Comparison of ENCODE assay signal across 31 cellular contexts in genomic region chr2:177108890-177109289, GRCh38.
"Had no signal": no experiment of that assay in that cellular context is flagged by ENCODE, and none has a peak within 500 bp of the region (broad histone marks: within the 10 kb centered on the region; RNA-seq: fewer than 3 reads in every experiment).

No MANE protein-coding gene starts in this region.

- H3K27ac Mint-ChIP-seq: dendritic cell treated with granulocyte-macrophage colony-stimulating factor and Interleukin-4, amounts not matched to agents 40 ng/mL and 50 ng/mL, for 4 days; effector memory CD8-positive, alpha-beta T cell; endodermal cell; immature natural killer cell; mesothelial cell of epicardium; naive thymus-derived CD8-positive, alpha-beta T cell had no signal

- H3K36me3 Mint-ChIP-seq: immature natural killer cell; mesothelial cell of epicardium; naive B cell; naive thymus-derived CD8-positive, alpha-beta T cell had no signal

- H3K9me3 Mint-ChIP-seq: dendritic cell treated with granulocyte-macrophage colony-stimulating factor and Interleukin-4, amounts not matched to agents 40 ng/mL and 50 ng/mL, for 4 days; effector memory CD8-positive, alpha-beta T cell; naive B cell; naive thymus-derived CD8-positive, alpha-beta T cell had no signal

- H3K27me3 ChIP-seq: colonic mucosa, esophagus squamous epithelium, gastrocnemius medialis, left lung had no signal

- H3K4me1 Mint-ChIP-seq: endodermal cell; immature natural killer cell; naive B cell; naive thymus-derived CD8-positive, alpha-beta T cell had no signal

- H3K36me3 ChIP-seq: colonic mucosa, esophagus squamous epithelium, gastrocnemius medialis, heart right ventricle, left lung, lower lobe of right lung had no signal

- H3K4me3 ChIP-seq: colonic mucosa, esophagus squamous epithelium, gastrocnemius medialis, heart right ventricle, left lung, lower lobe of right lung, mucosa of descending colon had no signal

- H3K4me1 ChIP-seq: colonic mucosa, esophagus squamous epithelium, gastrocnemius medialis, heart right ventricle, left lung, lower lobe of right lung had no signal

- H3K4me3 Mint-ChIP-seq: dendritic cell treated with granulocyte-macrophage colony-stimulating factor and Interleukin-4, amounts not matched to agents 40 ng/mL and 50 ng/mL, for 4 days; effector memory CD8-positive, alpha-beta T cell; endodermal cell; immature natural killer cell; mesothelial cell of epicardium; naive B cell; naive thymus-derived CD8-positive, alpha-beta T cell had no signal

- ATAC-seq: effector memory CD8-positive, alpha-beta T cell; esophagus mucosa; gastrocnemius medialis; heart right ventricle; left colon; left lung; left ventricle myocardium superior; lower lobe of right lung; mucosa of descending colon; naive thymus-derived CD8-positive, alpha-beta T cell had no signal

- FAIRE-seq: endometrium, kidney had no signal

- DNase-seq: colonic mucosa; cortex of kidney; effector CD8-positive, alpha-beta T cell; effector memory CD8-positive, alpha-beta T cell; endodermal cell; erythroblast; esophagus squamous epithelium; foreskin fibroblast; foreskin melanocyte; gastrocnemius medialis; glutamatergic neuron; head of caudate nucleus; heart right ventricle; hypothalamus; immature natural killer cell; islet precursor cell; kidney; kidney glomerular epithelial cell; left colon; left lung; left ventricle myocardium superior; lower lobe of right lung; mesenchymal stem cell; mucosa of descending colon; naive B cell; naive thymus-derived CD8-positive, alpha-beta T cell had no signal

- H3K9me3 ChIP-seq: colonic mucosa, esophagus squamous epithelium, gastrocnemius medialis, heart right ventricle, left lung, lower lobe of right lung, mucosa of descending colon had no signal

- H3K27me3 Mint-ChIP-seq: dendritic cell treated with granulocyte-macrophage colony-stimulating factor and Interleukin-4, amounts not matched to agents 40 ng/mL and 50 ng/mL, for 4 days had no signal

- H3K27ac ChIP-seq: colonic mucosa, epithelial cell of prostate, esophagus squamous epithelium, gastrocnemius medialis, heart right ventricle, left lung, lower lobe of right lung had no signal
